Comparison of ENCODE assay signal across 9 cellular contexts in the genomic region with DNA sequence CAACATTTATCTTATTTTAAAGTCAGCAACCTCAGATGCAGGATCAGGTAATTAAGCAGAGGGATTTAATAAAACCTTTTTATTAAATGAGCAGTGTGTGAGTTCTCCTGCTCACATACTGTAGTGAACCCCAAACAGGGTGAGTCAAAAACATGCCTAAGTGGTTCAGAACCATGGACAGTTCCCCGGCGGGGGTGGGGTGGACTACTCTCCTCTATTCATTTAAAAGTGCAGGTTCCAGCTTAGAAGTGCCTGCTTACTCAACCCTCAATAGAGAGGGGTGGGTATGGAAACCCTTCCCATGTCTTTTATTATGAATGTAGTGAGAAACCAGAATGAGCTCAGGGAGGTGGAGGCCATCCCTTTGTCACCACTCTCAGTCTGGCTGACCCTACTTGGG.
A peak's percentile ranks its signal among the peaks of the same experiment; 100 is the strongest.
DNase-seq lines count a peak whose midpoint lies in the region; TF ChIP-seq lines count a peak whose summit lies in the region.
"Had no signal": no experiment of that assay in that cellular context is flagged by ENCODE, and none has a peak within 500 bp of the region (broad histone marks: within the 10 kb centered on the region; RNA-seq: fewer than 3 reads in every experiment).

No MANE protein-coding gene starts in this region.

- TF ChIP-seq POLR2A in breast epithelium (IDR thresholded peaks at IDR 0.05), result no peak

- H3K27me3 Mint-ChIP-seq in MCF 10A (ENCODE audit: insufficient read depth, unreplicated experiment), result peaks cover 15% of the 10 kb centered on the region
- H3K27me3 Mint-ChIP-seq in T-helper 2 cell treated with Interferon-gamma antibody and Interleukin-4, amounts not matched to agents 5 μg/mL and 100 μg/mL, for 36 hours (ENCODE audit: low read depth), result peaks cover 5% of the 10 kb centered on the region

- DNase-seq in MCF 10A (ENCODE audit: unreplicated experiment), result peak; percentile 88
- no peak for DNase-seq in breast epithelium (ENCODE audit: low spot score in 2 of 2)
- DNase-seq in T-helper 2 cell treated with Interferon-gamma antibody and Interleukin-4, amounts not matched to agents 5 μg/mL and 100 μg/mL, for 36 hours (ENCODE audit: low spot score), result peak; percentile 19
- peak; percentile 16 for DNase-seq in fibroblast of villous mesenchyme (ENCODE audit: low read depth)
- DNase-seq in stromal cell of bone marrow (ENCODE audit: low read depth), result peak; percentile 12
- DNase-seq in NCI-H2029 treated with DMSO at 0.1 percent for 48 hours (lab: John Stamatoyannopoulos, UW), result no peak
- no peak for DNase-seq in NCI-H1436 treated with DMSO at 0.1 percent for 48 hours (lab: John Stamatoyannopoulos, UW)
- DNase-seq in activated CD4-positive, CD25-positive, alpha-beta regulatory T cell treated with anti-CD3 and anti-CD28 coated beads, Interleukin-2, amount 50 U/mL, for 72 hours, result no peak

- POLR2A ChIA-PET in MCF 10A (lab: Yijun Ruan, JAX), result no interaction called here

- no peak overlapping the region for H3K4me3 Mint-ChIP-seq in MCF 10A (ENCODE audit: unreplicated experiment)
- H3K4me3 Mint-ChIP-seq in T-helper 2 cell treated with Interferon-gamma antibody and Interleukin-4, amounts not matched to agents 5 μg/mL and 100 μg/mL, for 36 hours, result no peak overlapping the region

- H3K27me3 ChIP-seq in breast epithelium, result no peaks in the 10 kb centered on the region
- H3K27me3 ChIP-seq: BLaER1 had no signal

- H3K4me3 ChIP-seq in breast epithelium, result no peak overlapping the region
- no peak overlapping the region for H3K4me3 ChIP-seq in fibroblast of villous mesenchyme (ENCODE audit: low read depth, low read length)
- H3K4me3 ChIP-seq: BLaER1 had no signal

- H3K4me1 ChIP-seq in breast epithelium, result no peaks in the 10 kb centered on the region

- no peaks in the 10 kb centered on the region for H3K9me3 ChIP-seq in breast epithelium
- H3K9me3 ChIP-seq: BLaER1 had no signal

- no peaks in the 10 kb centered on the region for H3K9me3 Mint-ChIP-seq in MCF 10A (ENCODE audit: unreplicated experiment)
- H3K9me3 Mint-ChIP-seq in T-helper 2 cell treated with Interferon-gamma antibody and Interleukin-4, amounts not matched to agents 5 μg/mL and 100 μg/mL, for 36 hours, result no peaks in the 10 kb centered on the region

- BruUV-seq in MCF 10A (replicated peaks; lab: Mats Ljungman, UMichigan), result no TSS peak

- TF ChIP-seq CTCF in MCF 10A (IDR thresholded peaks at IDR 0.05; ENCODE audit: unreplicated experiment) (no peak), breast epithelium (IDR thresholded peaks at IDR 0.05) (no peak), fibroblast of villous mesenchyme (IDR thresholded peaks at IDR 0.05; ENCODE audit: insufficient read depth, low read depth, low read length) (no peak)

- no peak overlapping the region for H3K27ac ChIP-seq in breast epithelium
- H3K27ac ChIP-seq: BLaER1 had no signal

- no peaks in the 10 kb centered on the region for H3K36me3 Mint-ChIP-seq in MCF 10A (ENCODE audit: insufficient read depth, unreplicated experiment)
- no peaks in the 10 kb centered on the region for H3K36me3 Mint-ChIP-seq in T-helper 2 cell treated with Interferon-gamma antibody and Interleukin-4, amounts not matched to agents 5 μg/mL and 100 μg/mL, for 36 hours (ENCODE audit: low read depth)

- no peaks in the 10 kb centered on the region for H3K4me1 Mint-ChIP-seq in MCF 10A (ENCODE audit: insufficient read depth, unreplicated experiment)
- H3K4me1 Mint-ChIP-seq in T-helper 2 cell treated with Interferon-gamma antibody and Interleukin-4, amounts not matched to agents 5 μg/mL and 100 μg/mL, for 36 hours (ENCODE audit: low read depth), result peaks cover 7% of the 10 kb centered on the region

- H3K36me3 ChIP-seq in breast epithelium, result no peaks in the 10 kb centered on the region
- H3K36me3 ChIP-seq: BLaER1 had no signal

- CTCF ChIA-PET in MCF 10A (lab: Yijun Ruan, JAX), result no interaction called here

- no peak overlapping the region for H3K27ac Mint-ChIP-seq in MCF 10A (ENCODE audit: low read depth, unreplicated experiment)
- no peak overlapping the region for H3K27ac Mint-ChIP-seq in T-helper 2 cell treated with Interferon-gamma antibody and Interleukin-4, amounts not matched to agents 5 μg/mL and 100 μg/mL, for 36 hours

- intact Hi-C loops in MCF 10A (cut with micrococcal nuclease), result loop anchor here (1.0 to 2.0 kb wide), 2 partner anchors 13 to 128 kb away; no protein-coding TSS in a partner anchor
- intact Hi-C loops in breast epithelium (cut with DNase I; ENCODE audit: low total_unique reads), result no loop called here

Comparison
In these comparisons a context has a peak if more than half of its experiments do, and no peak if none do; other contexts are left out.
1. DNase-seq: peak in MCF 10A (single experiment), T-helper 2 cell treated with Interferon-gamma antibody and Interleukin-4, amounts not matched to agents 5 μg/mL and 100 μg/mL, for 36 hours (single experiment), fibroblast of villous mesenchyme (single experiment) and stromal cell of bone marrow (single experiment); none in breast epithelium (0 of 2), NCI-H2029 treated with DMSO at 0.1 percent for 48 hours (single experiment), NCI-H1436 treated with DMSO at 0.1 percent for 48 hours (single experiment) and activated CD4-positive, CD25-positive, alpha-beta regulatory T cell treated with anti-CD3 and anti-CD28 coated beads, Interleukin-2, amount 50 U/mL, for 72 hours (single experiment).